Comparison of ENCODE assay signal across 15 cellular contexts in the genomic region with DNA sequence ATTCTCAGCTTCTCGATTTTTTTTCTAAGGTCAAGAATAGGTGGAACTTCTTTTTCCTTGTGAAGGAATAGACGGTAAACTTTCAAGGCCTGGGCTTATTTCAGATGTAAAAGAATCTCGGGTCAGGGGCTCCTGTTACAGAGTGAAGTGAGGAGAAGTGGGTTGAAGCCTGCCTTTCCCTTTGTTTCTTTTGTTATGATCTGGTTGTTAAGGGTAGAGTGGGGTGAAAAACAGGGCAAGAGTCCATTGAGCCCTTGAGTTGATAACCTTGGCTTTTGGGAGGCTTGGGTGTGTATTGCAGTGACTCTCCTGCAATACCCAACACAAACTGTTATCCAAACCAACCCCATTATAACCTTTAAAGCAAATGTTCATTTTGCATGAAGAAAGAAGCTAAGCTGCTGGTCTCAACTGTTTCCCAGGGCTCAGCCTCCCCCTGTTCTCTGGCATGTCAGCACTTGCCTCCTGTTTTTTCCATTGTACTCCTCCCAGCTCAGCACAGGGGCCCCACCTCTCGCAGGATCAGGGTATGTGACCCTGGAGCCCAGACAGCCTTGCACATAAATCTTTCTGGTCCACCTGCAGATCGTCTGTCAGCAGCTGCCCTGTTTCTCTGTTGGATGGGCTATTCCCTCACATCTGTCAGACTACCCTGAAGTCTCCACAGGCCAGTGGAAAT.
DNase-seq lines count a peak whose midpoint lies in the region; ATAC-seq and TF ChIP-seq lines count a peak whose summit lies in the region.
"Had no signal": no experiment of that assay in that cellular context is flagged by ENCODE, and none has a peak within 500 bp of the region (broad histone marks: within the 10 kb centered on the region; RNA-seq: fewer than 3 reads in every experiment).

No MANE protein-coding gene starts in this region.

- peaks cover 19% of the 10 kb centered on the region for H3K4me1 ChIP-seq in endodermal cell (ENCODE audit: control insufficient read depth, insufficient read depth, low read length)

- H3K27ac Mint-ChIP-seq in endodermal cell (no peak overlapping the region), progenitor cell of endocrine pancreas (peak overlapping the region; percentile 88)
- H3K27ac Mint-ChIP-seq: activated CD4-positive, alpha-beta T cell treated with anti-CD3 and anti-CD28 coated beads, Interleukin-2, amount 10 ng/mL, durations not matched to agents 7 days and 5 days; activated naive CD8-positive, alpha-beta T cell treated with anti-CD3 and anti-CD28 coated beads, Interleukin-2, amount 10 ng/mL, durations not matched to agents 7 days and 5 days; activated T-cell treated with anti-CD3 and anti-CD28 coated beads, Interleukin-2, amount 50 U/mL, for 24 hours had no signal

- no peaks in the 10 kb centered on the region for H3K9me3 ChIP-seq in endodermal cell (ENCODE audit: control insufficient read depth, low read length)
- H3K9me3 ChIP-seq: stomach had no signal

- H3K4me3 Mint-ChIP-seq in endodermal cell: no peak overlapping the region
- no peak overlapping the region for H3K4me3 Mint-ChIP-seq in progenitor cell of endocrine pancreas (ENCODE audit: low read depth)
- H3K4me3 Mint-ChIP-seq: activated CD4-positive, alpha-beta T cell treated with anti-CD3 and anti-CD28 coated beads, Interleukin-2, amount 10 ng/mL, durations not matched to agents 7 days and 5 days; activated naive CD8-positive, alpha-beta T cell treated with anti-CD3 and anti-CD28 coated beads, Interleukin-2, amount 10 ng/mL, durations not matched to agents 7 days and 5 days; activated T-cell treated with anti-CD3 and anti-CD28 coated beads, Interleukin-2, amount 50 U/mL, for 24 hours had no signal

- no peak overlapping the region for H3K4me3 ChIP-seq in endodermal cell (ENCODE audit: low read length)
- H3K4me3 ChIP-seq: stomach had no signal

- TF ChIP-seq CTCF in endodermal cell (conservative IDR thresholded peaks at IDR 0.05): no peak
- no peak for TF ChIP-seq CTCF in progenitor cell of endocrine pancreas (IDR thresholded peaks at IDR 0.05; ENCODE audit: unreplicated experiment)

- ATAC-seq in left ventricle myocardium superior (no peak), HG02885 (IDR thresholded peaks at IDR 0.05; ENCODE audit: poor library complexity, unreplicated experiment) (no peak)
- ATAC-seq: Right ventricle myocardium inferior had no signal

- no peaks in the 10 kb centered on the region for H3K9me3 Mint-ChIP-seq in endodermal cell
- H3K9me3 Mint-ChIP-seq in progenitor cell of endocrine pancreas (ENCODE audit: low read depth): no peaks in the 10 kb centered on the region
- H3K9me3 Mint-ChIP-seq: activated CD4-positive, alpha-beta T cell treated with anti-CD3 and anti-CD28 coated beads, Interleukin-2, amount 10 ng/mL, durations not matched to agents 7 days and 5 days; activated naive CD8-positive, alpha-beta T cell treated with anti-CD3 and anti-CD28 coated beads, Interleukin-2, amount 10 ng/mL, durations not matched to agents 7 days and 5 days; activated T-cell treated with anti-CD3 and anti-CD28 coated beads, Interleukin-2, amount 50 U/mL, for 24 hours had no signal

- H3K27me3 ChIP-seq in endodermal cell (ENCODE audit: control insufficient read depth, insufficient read depth, low read length, poor library complexity, severe bottlenecking): no peaks in the 10 kb centered on the region
- H3K27me3 ChIP-seq: stomach had no signal

- 48 to 78% methylated on average over 4 to 5 of the region's 5 CpGs for WGBS in endodermal cell (ENCODE audit: insufficient coverage in 1 of 2, insufficient read length in 1 of 2), 2 experiments

- H3K9ac ChIP-seq in endodermal cell (ENCODE audit: extremely low read depth, low read length, poor library complexity, severe bottlenecking): no peak overlapping the region

- DNase-seq in NCI-H82 (lab: John Stamatoyannopoulos, UW) (peak; percentile 48), NCI-H82 treated with DMSO at 0.1 percent for 48 hours (lab: John Stamatoyannopoulos, UW; ENCODE audit: unreplicated experiment) (no peak), NCI-H510A treated with DMSO at 0.1 percent for 48 hours (lab: John Stamatoyannopoulos, UW) (peak; percentile 88), endodermal cell (no peak), progenitor cell of endocrine pancreas (ENCODE audit: low spot score, unreplicated experiment) (no peak), left ventricle myocardium superior (no peak)
- DNase-seq in activated CD4-positive, CD25-positive, alpha-beta regulatory T cell (lab: John Stamatoyannopoulos, UW): no peak
- DNase-seq: activated CD4-positive, alpha-beta T cell treated with anti-CD3 and anti-CD28 coated beads, Interleukin-2, amount 10 ng/mL, durations not matched to agents 7 days and 5 days; activated naive CD8-positive, alpha-beta T cell treated with anti-CD3 and anti-CD28 coated beads, Interleukin-2, amount 10 ng/mL, durations not matched to agents 7 days and 5 days; activated T-cell treated with anti-CD3 and anti-CD28 coated beads, Interleukin-2, amount 50 U/mL, for 24 hours; glutamatergic neuron; NCI-H774; stomach had no signal

- peak overlapping the region; percentile 82 for H3K27ac ChIP-seq in endodermal cell (ENCODE audit: low read depth, low read length)
- H3K27ac ChIP-seq: stomach had no signal

- H3K4me1 Mint-ChIP-seq in endodermal cell: peaks cover 50% of the 10 kb centered on the region
- H3K4me1 Mint-ChIP-seq in progenitor cell of endocrine pancreas (ENCODE audit: low read depth): peaks cover 16% of the 10 kb centered on the region
- H3K4me1 Mint-ChIP-seq: activated CD4-positive, alpha-beta T cell treated with anti-CD3 and anti-CD28 coated beads, Interleukin-2, amount 10 ng/mL, durations not matched to agents 7 days and 5 days; activated naive CD8-positive, alpha-beta T cell treated with anti-CD3 and anti-CD28 coated beads, Interleukin-2, amount 10 ng/mL, durations not matched to agents 7 days and 5 days had no signal

- intact Hi-C loops in left ventricle myocardium superior (cut with micrococcal nuclease): no loop called here

- no peaks in the 10 kb centered on the region for H3K27me3 Mint-ChIP-seq in endodermal cell (ENCODE audit: insufficient read depth)
- no peaks in the 10 kb centered on the region for H3K27me3 Mint-ChIP-seq in progenitor cell of endocrine pancreas
- H3K27me3 Mint-ChIP-seq: activated CD4-positive, alpha-beta T cell treated with anti-CD3 and anti-CD28 coated beads, Interleukin-2, amount 10 ng/mL, durations not matched to agents 7 days and 5 days; activated naive CD8-positive, alpha-beta T cell treated with anti-CD3 and anti-CD28 coated beads, Interleukin-2, amount 10 ng/mL, durations not matched to agents 7 days and 5 days had no signal

- H3K36me3 ChIP-seq in endodermal cell (ENCODE audit: control insufficient read depth, insufficient read depth, low read length): peaks cover 4% of the 10 kb centered on the region
- H3K36me3 ChIP-seq: stomach had no signal

- H3K36me3 Mint-ChIP-seq in endodermal cell (ENCODE audit: low read depth): peaks cover 2% of the 10 kb centered on the region
- H3K36me3 Mint-ChIP-seq in progenitor cell of endocrine pancreas (ENCODE audit: insufficient read depth): peaks cover 1% of the 10 kb centered on the region
- H3K36me3 Mint-ChIP-seq: activated naive CD8-positive, alpha-beta T cell treated with anti-CD3 and anti-CD28 coated beads, Interleukin-2, amount 10 ng/mL, durations not matched to agents 7 days and 5 days had no signal

Comparison
In these comparisons a context has a peak if more than half of its experiments do, and no peak if none do; other contexts are left out.
1. DNase-seq: peak in NCI-H82 (single experiment) and NCI-H510A treated with DMSO at 0.1 percent for 48 hours (single experiment); none in NCI-H82 treated with DMSO at 0.1 percent for 48 hours (single experiment), endodermal cell (single experiment), progenitor cell of endocrine pancreas (single experiment), left ventricle myocardium superior (single experiment) and activated CD4-positive, CD25-positive, alpha-beta regulatory T cell (0 of 4).